Comparison of ENCODE assay signal across 11 cellular contexts in the genomic region with DNA sequence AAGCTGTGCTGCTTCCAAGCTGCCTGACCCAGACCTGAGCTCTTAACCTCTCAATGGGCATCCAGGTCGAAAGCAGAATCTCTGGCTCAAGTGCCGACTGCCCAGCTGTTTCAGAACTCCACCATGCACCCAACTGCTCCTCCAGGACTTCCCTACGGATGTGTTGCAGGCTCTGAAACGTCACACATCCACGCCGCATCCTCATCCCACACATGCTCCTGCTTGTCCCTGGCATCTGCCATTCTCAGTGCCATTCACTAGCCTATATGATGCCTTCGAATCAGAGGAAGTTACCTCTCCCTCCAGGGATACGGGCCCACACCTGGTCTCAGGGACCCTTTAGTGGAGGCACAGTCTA. TPM values are rescaled to one million over a fixed set of nuclear protein-coding genes. Genes with fewer than 3 reads are reported as not detected.
DNase-seq lines count a peak whose midpoint lies in the region; ATAC-seq and TF ChIP-seq lines count a peak whose summit lies in the region.
"Had no signal": no experiment of that assay in that cellular context is flagged by ENCODE, and none has a peak within 500 bp of the region (broad histone marks: within the 10 kb centered on the region; RNA-seq: fewer than 3 reads in every experiment).

No MANE protein-coding gene starts in this region.

- no peak for DNase-seq in T-helper 2 cell treated with Interferon-gamma antibody and Interleukin-4, amounts not matched to agents 5 μg/mL and 100 μg/mL, for 36 hours (ENCODE audit: low spot score)
- DNase-seq in T-helper 2 cell (no peak), foreskin fibroblast (no peak), spleen (peak; percentile 55), AG08396 (ENCODE audit: low spot score) (no peak)
- DNase-seq in activated CD4-positive, alpha-beta memory T cell treated with anti-CD3 and anti-CD28 coated beads, Interleukin-2, amount 10 ng/mL, durations not matched to agents 7 days and 5 days = peak; percentile 15

- intact Hi-C loops in spleen (cut with DNase I; ENCODE audit: low total_unique reads) = loop anchor here (5.0 kb wide), 1 partner anchor 534 kb away; no protein-coding TSS in a partner anchor

- peaks cover 0 to 20% (median 10%) of the 10 kb centered on the region in 6 donors for H3K4me1 ChIP-seq in spleen

- H3K9me3 ChIP-seq in spleen = no peaks in the 10 kb centered on the region

- POLR2A ChIA-PET in activated CD4-positive, alpha-beta memory T cell treated with anti-CD3 and anti-CD28 coated beads, Interleukin-2, amount 10 ng/mL, durations not matched to agents 7 days and 5 days (lab: Charles Lee) = interaction anchor here (1.4 to 2.1 kb wide), 2 partner anchors 14 to 136 kb away, joined by 4 to 5 read pairs; partner anchors contain the start of gene STIL

- ATAC-seq in GM18909 (IDR thresholded peaks at IDR 0.05; ENCODE audit: poor library complexity, unreplicated experiment) (no peak), GM21825 (IDR thresholded peaks at IDR 0.05; ENCODE audit: unreplicated experiment) (no peak)

- TF ChIP-seq CTCF in foreskin fibroblast (IDR thresholded peaks at IDR 0.05; ENCODE audit: low read depth, low read length) (no peak), spleen (IDR thresholded peaks at IDR 0.05 in 8 of 11, conservative IDR thresholded peaks at IDR 0.05 in 3 of 11) (no peak)

- no peaks in the 10 kb centered on the region for H3K9me3 Mint-ChIP-seq in T-helper 2 cell treated with Interferon-gamma antibody and Interleukin-4, amounts not matched to agents 5 μg/mL and 100 μg/mL, for 36 hours
- H3K9me3 Mint-ChIP-seq in activated CD4-positive, alpha-beta memory T cell treated with anti-CD3 and anti-CD28 coated beads, Interleukin-2, amount 10 ng/mL, durations not matched to agents 7 days and 5 days = no peaks in the 10 kb centered on the region

- H3K4me1 Mint-ChIP-seq in T-helper 2 cell treated with Interferon-gamma antibody and Interleukin-4, amounts not matched to agents 5 μg/mL and 100 μg/mL, for 36 hours (ENCODE audit: low read depth) = peaks cover 6% of the 10 kb centered on the region
- H3K4me1 Mint-ChIP-seq in activated CD4-positive, alpha-beta memory T cell treated with anti-CD3 and anti-CD28 coated beads, Interleukin-2, amount 10 ng/mL, durations not matched to agents 7 days and 5 days = peaks cover 8% of the 10 kb centered on the region

- H3K4me3 Mint-ChIP-seq in T-helper 2 cell treated with Interferon-gamma antibody and Interleukin-4, amounts not matched to agents 5 μg/mL and 100 μg/mL, for 36 hours = peak overlapping the region; percentile 87
- peak overlapping the region; percentile 74 for H3K4me3 Mint-ChIP-seq in activated CD4-positive, alpha-beta memory T cell treated with anti-CD3 and anti-CD28 coated beads, Interleukin-2, amount 10 ng/mL, durations not matched to agents 7 days and 5 days

- H3K27ac Mint-ChIP-seq in T-helper 2 cell treated with Interferon-gamma antibody and Interleukin-4, amounts not matched to agents 5 μg/mL and 100 μg/mL, for 36 hours = peak overlapping the region; percentile 91
- no peak overlapping the region for H3K27ac Mint-ChIP-seq in activated CD4-positive, alpha-beta memory T cell treated with anti-CD3 and anti-CD28 coated beads, Interleukin-2, amount 10 ng/mL, durations not matched to agents 7 days and 5 days

- no peak for TF ChIP-seq POLR2A in spleen (IDR thresholded peaks at IDR 0.05)

- H3K4me3 ChIP-seq in foreskin fibroblast (ENCODE audit: low read depth in 1 of 2, low read length in 2 of 2) = peak overlapping the region; percentile 50
- peak overlapping the region in 1 of 8 donors; percentile 65 for H3K4me3 ChIP-seq in spleen

- 66 to 75% (median 70%) methylated on average over 8 of the region's 8 CpGs for WGBS in spleen, 5 donors

- CTCF ChIA-PET in activated CD4-positive, alpha-beta memory T cell treated with anti-CD3 and anti-CD28 coated beads, Interleukin-2, amount 10 ng/mL, durations not matched to agents 7 days and 5 days (lab: Charles Lee) = interaction anchor here (0.7 to 5.8 kb wide), 44 partner anchors 10 to 609 kb away, joined by 3 to 71 read pairs (median 4); partner anchors contain the start of genes ATPAF1, CMPK1, FOXD2 and PDZK1IP1

- peak overlapping the region in 1 of 8 donors; percentile 55 for H3K27ac ChIP-seq in spleen

- peaks cover 0 to 66% (median 4%) of the 10 kb centered on the region in 7 donors for H3K27me3 ChIP-seq in spleen (replicated peaks in 1 of 7)

- no peaks in the 10 kb centered on the region for H3K36me3 Mint-ChIP-seq in T-helper 2 cell treated with Interferon-gamma antibody and Interleukin-4, amounts not matched to agents 5 μg/mL and 100 μg/mL, for 36 hours (ENCODE audit: low read depth)
- H3K36me3 Mint-ChIP-seq in activated CD4-positive, alpha-beta memory T cell treated with anti-CD3 and anti-CD28 coated beads, Interleukin-2, amount 10 ng/mL, durations not matched to agents 7 days and 5 days (ENCODE audit: low read depth) = no peaks in the 10 kb centered on the region

- H3K27me3 Mint-ChIP-seq in T-helper 2 cell treated with Interferon-gamma antibody and Interleukin-4, amounts not matched to agents 5 μg/mL and 100 μg/mL, for 36 hours (ENCODE audit: low read depth) = peaks cover 10% of the 10 kb centered on the region
- peaks cover 19% of the 10 kb centered on the region for H3K27me3 Mint-ChIP-seq in activated CD4-positive, alpha-beta memory T cell treated with anti-CD3 and anti-CD28 coated beads, Interleukin-2, amount 10 ng/mL, durations not matched to agents 7 days and 5 days

- H3K36me3 ChIP-seq in spleen = no peaks in the 10 kb centered on the region

RNA-seq across cellular contexts. Expression of gene PDZK1IP1, which starts 11.2 kb away (rescaled TPM):
- not detected for total RNA-seq in activated CD4-positive, alpha-beta memory T cell treated with anti-CD3 and anti-CD28 coated beads, Interleukin-2, amount 10 ng/mL, durations not matched to agents 7 days and 5 days
- total RNA-seq in spleen = 10 to 100 TPM in 1 of 7 donors, 1 to 10 TPM in 5, under 1 TPM in 1; 0.76 to 11.0 (median 4.0) TPM
- 1 to 10 TPM in 1 of 3 donors, under 1 TPM in 2; 0.22 to 8.3 (median 0.41) TPM for polyA plus RNA-seq in spleen
- polyA plus RNA-seq: AG04450 had no signal

RNA-seq across cellular contexts. Expression of gene CYP4A22, which starts 41.4 kb away (rescaled TPM):
- not detected for total RNA-seq in activated CD4-positive, alpha-beta memory T cell treated with anti-CD3 and anti-CD28 coated beads, Interleukin-2, amount 10 ng/mL, durations not matched to agents 7 days and 5 days
- total RNA-seq in spleen = under 1 TPM in 1 of 7 donors, not detected in 6; 0.43 TPM
- not detected for polyA plus RNA-seq in spleen
- total RNA-seq: dermis microvascular lymphatic vessel endothelial cell, mononuclear cell had no signal
- polyA plus RNA-seq: AG04450 had no signal

RNA-seq across cellular contexts. Expression of gene TAL1, which starts 53.4 kb away (rescaled TPM):
- total RNA-seq in activated CD4-positive, alpha-beta memory T cell treated with anti-CD3 and anti-CD28 coated beads, Interleukin-2, amount 10 ng/mL, durations not matched to agents 7 days and 5 days = not detected
- 10 to 100 TPM; 12.9 to 24.5 (median 16.0) TPM for total RNA-seq in spleen
- polyA plus RNA-seq in spleen = 10 to 100 TPM in 1 of 3 donors, 1 to 10 TPM in 2; 2.9 to 12.1 (median 4.4) TPM
- polyA plus RNA-seq: AG04450 had no signal

Comparison
In these comparisons a context has a peak if more than half of its experiments do, and no peak if none do; other contexts are left out.
1. DNase-seq: peak in activated CD4-positive, alpha-beta memory T cell treated with anti-CD3 and anti-CD28 coated beads, Interleukin-2, amount 10 ng/mL, durations not matched to agents 7 days and 5 days (single experiment) and spleen (single experiment); none in T-helper 2 cell treated with Interferon-gamma antibody and Interleukin-4, amounts not matched to agents 5 μg/mL and 100 μg/mL, for 36 hours (single experiment), T-helper 2 cell (0 of 5), foreskin fibroblast (0 of 2) and AG08396 (single experiment).
2. RNA of gene TAL1, which starts 53.4 kb away (total RNA-seq): 12.9 to 24.5 TPM in spleen; not detected in activated CD4-positive, alpha-beta memory T cell treated with anti-CD3 and anti-CD28 coated beads, Interleukin-2, amount 10 ng/mL, durations not matched to agents 7 days and 5 days; every median in the first group is over 10 times any median in the second.